In the genomic region with DNA sequence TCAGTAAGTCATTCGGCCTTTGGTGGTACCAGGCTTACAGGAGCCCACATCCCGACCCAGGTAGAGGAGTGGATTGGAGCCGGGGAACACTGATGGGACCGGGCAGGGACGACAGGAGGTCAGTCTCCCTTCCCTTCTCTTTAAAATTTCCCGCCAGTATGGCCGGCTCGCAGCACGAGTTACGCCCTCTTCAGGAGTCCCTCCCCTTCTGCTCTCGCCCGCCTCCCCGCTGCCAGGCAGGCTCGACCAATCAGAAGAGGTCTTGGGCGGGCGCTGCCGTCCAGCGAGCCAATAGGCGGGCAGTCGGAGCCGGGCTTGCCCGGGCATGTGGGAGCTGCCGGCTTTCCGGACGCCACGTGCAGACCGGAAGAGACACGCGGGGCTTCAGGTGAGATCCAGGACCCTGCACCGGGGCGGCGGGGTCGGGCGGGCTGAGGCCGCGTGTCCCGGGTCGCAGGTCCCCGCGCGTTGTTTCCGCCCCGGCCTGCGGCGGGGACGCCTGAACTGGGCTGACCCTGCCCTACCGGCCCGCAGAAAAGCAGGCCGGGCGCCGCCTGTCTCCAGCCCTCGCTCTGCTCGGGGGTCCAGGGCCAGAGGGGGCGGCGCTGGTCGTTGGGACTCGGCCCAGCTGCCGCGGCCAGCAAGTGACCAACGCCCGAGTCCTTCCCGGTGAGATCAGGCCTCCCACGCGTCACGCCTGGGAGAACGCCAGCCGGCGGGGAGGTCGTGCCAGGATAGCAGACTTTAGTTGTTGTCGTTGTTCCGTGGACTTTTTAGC, we compare ENCODE assay signal across 8 cellular contexts. TPM values are rescaled to one million over a fixed set of nuclear protein-coding genes. Genes with fewer than 3 reads are reported as not detected.
DNase-seq lines count a peak whose midpoint lies in the region; ATAC-seq, FAIRE-seq and TF ChIP-seq lines count a peak whose summit lies in the region.

Gene AEN, plus strand, starts transcription at position 346 of the 778 bp plus-strand sequence. CDS start 4,870 bp downstream, outside the sequence.

- H3K4me3 ChIP-seq in AG09309 (ENCODE audit: control insufficient read depth, low read depth, low read length) = peak within 1 kb of the TSS; percentile 89
- H3K4me3 ChIP-seq in WI38 (ENCODE audit: low read depth, low read length) = peak within 1 kb of the TSS; percentile 83
- H3K4me3 ChIP-seq in bronchial epithelial cell (ENCODE audit: low read depth, low read length) = peak within 1 kb of the TSS; percentile 85
- H3K4me3 ChIP-seq in smooth muscle cell = peak within 1 kb of the TSS; percentile 85

- H3K27me3 ChIP-seq in bronchial epithelial cell (ENCODE audit: control insufficient read depth, insufficient read depth, low read length) = no peaks in the 10 kb centered on the region
- no peaks in the 10 kb centered on the region for H3K27me3 ChIP-seq in smooth muscle cell (ENCODE audit: low read depth)

- peaks cover 43% of the 10 kb centered on the region for H4K20me1 ChIP-seq in smooth muscle cell (ENCODE audit: low read depth)

- H3K9me3 ChIP-seq in smooth muscle cell (replicated peaks; ENCODE audit: low read depth) = no peaks in the 10 kb centered on the region

- peak within 1 kb of the TSS; percentile 99 for H3K27ac ChIP-seq in smooth muscle cell (ENCODE audit: low read depth)

- no peak for FAIRE-seq in bronchial epithelial cell (lab: Jason Lieb, UNC)

- no peak for TF ChIP-seq CTCF in AG09309 (IDR thresholded peaks at IDR 0.05; ENCODE audit: control insufficient read depth, insufficient read depth, low read depth, low read length, missing control alignments)
- no peak for TF ChIP-seq CTCF in WI38 (IDR thresholded peaks at IDR 0.05; ENCODE audit: low read depth, low read length)
- no peak for TF ChIP-seq CTCF in bronchial epithelial cell (IDR thresholded peaks at IDR 0.05; ENCODE audit: insufficient read depth, low read length, severe bottlenecking)
- no peak for TF ChIP-seq CTCF in smooth muscle cell (IDR thresholded peaks at IDR 0.05; ENCODE audit: borderline replicate concordance, insufficient read depth, poor library complexity, severe bottlenecking)

- DNase-seq in AG09309 (ENCODE audit: low read depth) (peak; percentile 85), NCI-H226 (peak; percentile 98), bronchial epithelial cell (ENCODE audit: low read depth) (peak; percentile 88), iPS-NIHi7 (ENCODE audit: extremely low spot score) (peak; percentile 97), smooth muscle cell (lab: John Stamatoyannopoulos, UW; ENCODE audit: unreplicated experiment) (peak; percentile 74)

- peak within 1 kb of the TSS; percentile 97 for H3K4me2 ChIP-seq in smooth muscle cell

- H3K79me2 ChIP-seq in smooth muscle cell (ENCODE audit: low read depth) = peaks cover 50% of the 10 kb centered on the region

- WGBS in smooth muscle cell (ENCODE audit: low lambda C conversion rate) = under 1% methylated on average over 66 of the region's 71 CpGs

- peak within 1 kb of the TSS; percentile 100 for H3K9ac ChIP-seq in smooth muscle cell (ENCODE audit: low read depth)

- no peaks in the 10 kb centered on the region for H3F3A ChIP-seq in smooth muscle cell (ENCODE audit: low read depth)

- ATAC-seq in GM19023 (IDR thresholded peaks at IDR 0.05; ENCODE audit: unreplicated experiment) (peak; percentile 94), HG03196 (IDR thresholded peaks at IDR 0.05; ENCODE audit: unreplicated experiment) (peak; percentile 95)

- H2AFZ ChIP-seq in smooth muscle cell (ENCODE audit: low read depth) = no peak within 1 kb of the TSS

- peaks cover 15% of the 10 kb centered on the region for H3K4me1 ChIP-seq in smooth muscle cell (ENCODE audit: low read depth)

- peaks cover 8% of the 10 kb centered on the region for H3K36me3 ChIP-seq in bronchial epithelial cell (ENCODE audit: control insufficient read depth, insufficient read depth, low read length)
- no peaks in the 10 kb centered on the region for H3K36me3 ChIP-seq in smooth muscle cell (ENCODE audit: low read depth)

RNA-seq across cellular contexts. Expression of gene AEN, which starts in this region (rescaled TPM):
- 31.7 and 48.4 TPM in 2 replicates for total RNA-seq in bronchial epithelial cell
- 44.5 and 50.1 TPM in 2 replicates for total RNA-seq in smooth muscle cell
- polyA plus RNA-seq in smooth muscle cell = 53.3 and 57.6 TPM in 2 replicates

Comparison
In these comparisons a context has a peak if more than half of its experiments do, and no peak if none do; other contexts are left out.
1. Peak in every context shown above with its lines: DNase-seq, ATAC-seq, H3K4me3 ChIP-seq and H3K27ac ChIP-seq.